ENCODE assay signal across 20 cellular contexts in genomic region chr12:30782316-30783173, GRCh38.
"Had no signal": no experiment of that assay in that cellular context is flagged by ENCODE, and none has a peak within 500 bp of the region (broad histone marks: within the 10 kb centered on the region; RNA-seq: fewer than 3 reads in every experiment).

No MANE protein-coding gene starts in this region.

- DNase-seq: activated B cell treated with CpG ODN at 0.5 μM for 24 hours; activated CD4-positive, alpha-beta memory T cell treated with anti-CD3 and anti-CD28 coated beads, Interleukin-2, amount 10 ng/mL, durations not matched to agents 7 days and 5 days; activated CD4-positive, alpha-beta T cell treated with anti-CD3 and anti-CD28 coated beads for 48 hours; activated CD8-positive, alpha-beta memory T cell treated with anti-CD3 and anti-CD28 coated beads, Interleukin-2, amount 10 ng/mL, durations not matched to agents 7 days and 5 days; activated naive CD4-positive, alpha-beta T cell; activated naive CD8-positive, alpha-beta T cell treated with anti-CD3 and anti-CD28 coated beads for 36 hours; amniotic stem cell; dermis blood vessel endothelial cell; effector memory CD4-positive, alpha-beta T cell; esophagus squamous epithelium; hypothalamus; islet precursor cell; occipital lobe; sigmoid colon; stimulated activated naive B cell treated with anti-CD40 and anti-IgM and Interleukin-4, amounts not matched to agents 10 μg/mL and 1 μg/mL and 100 μg/mL, for 72 hours; T-cell; upper lobe of left lung had no signal

- H3K9me3 ChIP-seq: esophagus squamous epithelium, thoracic aorta, upper lobe of left lung had no signal

- H3K27ac ChIP-seq: cardiac muscle cell, esophagus squamous epithelium, sigmoid colon, thoracic aorta, upper lobe of left lung had no signal

- ATAC-seq: activated CD8-positive, alpha-beta memory T cell treated with anti-CD3 and anti-CD28 coated beads, Interleukin-2, amount 10 ng/mL, durations not matched to agents 7 days and 5 days; activated T-helper 17 cell treated with anti-CD3 and anti-CD28 coated beads, Interleukin-2, amount 50 U/mL, for 72 hours; stimulated activated naive B cell treated with anti-CD40 and anti-IgM and Interleukin-4, amounts not matched to agents 10 μg/mL and 1 μg/mL and 100 μg/mL, for 72 hours; T-cell had no signal

- H3K4me1 ChIP-seq: esophagus squamous epithelium, sigmoid colon, upper lobe of left lung had no signal

- H3K4me3 ChIP-seq: cardiac muscle cell, esophagus squamous epithelium, sigmoid colon, thoracic aorta, upper lobe of left lung had no signal

- H3K27me3 ChIP-seq: cardiac muscle cell, esophagus squamous epithelium, sigmoid colon, upper lobe of left lung had no signal

- H3K36me3 ChIP-seq: cardiac muscle cell, esophagus squamous epithelium, sigmoid colon, thoracic aorta, upper lobe of left lung had no signal
